Comparison of ENCODE assay signal across 14 cellular contexts in the genomic region with DNA sequence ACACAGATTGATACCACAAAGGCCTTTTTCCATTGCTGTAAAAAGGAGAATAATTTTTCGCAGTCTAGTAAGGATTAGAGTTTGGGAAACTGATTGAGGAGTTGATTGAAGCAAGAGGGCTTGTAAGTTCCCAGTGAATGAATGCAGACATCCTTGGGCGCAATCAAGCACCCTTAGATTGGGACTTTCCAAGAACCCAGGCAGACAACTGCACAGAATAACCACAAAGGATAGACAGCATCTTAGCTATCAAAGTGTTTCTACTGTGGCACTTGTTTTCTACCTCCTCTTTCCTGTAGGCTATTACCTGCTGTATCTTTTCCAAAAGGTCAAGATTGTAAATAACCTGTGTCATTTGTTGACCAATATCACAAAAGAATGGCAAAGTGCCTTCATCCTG. TPM values are rescaled to one million over a fixed set of nuclear protein-coding genes. Genes with fewer than 3 reads are reported as not detected.
DNase-seq lines count a peak whose midpoint lies in the region; ATAC-seq and TF ChIP-seq lines count a peak whose summit lies in the region.
"Had no signal": no experiment of that assay in that cellular context is flagged by ENCODE, and none has a peak within 500 bp of the region (broad histone marks: within the 10 kb centered on the region; RNA-seq: fewer than 3 reads in every experiment).

No MANE protein-coding gene starts in this region.

- ATAC-seq in upper lobe of right lung (no peak), GM21619 (IDR thresholded peaks at IDR 0.05; ENCODE audit: unreplicated experiment) (no peak)

- H3K4me1 ChIP-seq in effector memory CD4-positive, alpha-beta T cell (ENCODE audit: control insufficient read depth, insufficient read depth, low read length, poor library complexity, severe bottlenecking): peaks cover 16% of the 10 kb centered on the region
- peaks cover 12% of the 10 kb centered on the region for H3K4me1 ChIP-seq in upper lobe of right lung

- intact Hi-C loops in upper lobe of right lung (cut with DNase I): no loop called here

- no peak for TF ChIP-seq CTCF in upper lobe of right lung (IDR thresholded peaks at IDR 0.05)

- DNase-seq in stimulated activated CD4-positive, alpha-beta T cell treated with anti-CD3 and anti-CD28 coated beads, Interleukin-4, amount 100 ng/mL, for 24 hours: peak; percentile 28
- no peak for DNase-seq in stimulated activated CD4-positive, alpha-beta T cell treated with anti-CD3 and anti-CD28 coated beads, Interleukin-2, amount 100 ng/mL, for 48 hours
- DNase-seq in T-helper 22 cell (ENCODE audit: low read depth) (peak; percentile 16), upper lobe of right lung (no peak), GM03348 (ENCODE audit: low spot score) (no peak), NCI-H510A (lab: John Stamatoyannopoulos, UW) (no peak)
- DNase-seq in effector memory CD4-positive, alpha-beta T cell: peak in 2 of 3 donors; percentile 17 to 27
- DNase-seq: DMS79 treated with DMSO at 0.1 percent for 48 hours, KBM-7, NCI-H146, NCI-H446 treated with DMSO at 0.1 percent for 48 hours, T1000, upper lobe of left lung had no signal

- peak overlapping the region; percentile 64 for H3K27ac ChIP-seq in effector memory CD4-positive, alpha-beta T cell (ENCODE audit: insufficient read depth, low read length, poor library complexity, severe bottlenecking)
- no peak overlapping the region for H3K27ac ChIP-seq in upper lobe of right lung

- H3K4me3 ChIP-seq in effector memory CD4-positive, alpha-beta T cell (ENCODE audit: insufficient read depth, low read depth, low read length, poor library complexity, severe bottlenecking): no peak overlapping the region
- H3K4me3 ChIP-seq in upper lobe of right lung: no peak overlapping the region
- H3K4me3 ChIP-seq: upper lobe of left lung had no signal

- no peaks in the 10 kb centered on the region for H3K36me3 ChIP-seq in effector memory CD4-positive, alpha-beta T cell (ENCODE audit: control insufficient read depth, insufficient read depth, low read length)
- peaks cover 19% of the 10 kb centered on the region for H3K36me3 ChIP-seq in upper lobe of right lung

- no peaks in the 10 kb centered on the region for H3K9me3 ChIP-seq in effector memory CD4-positive, alpha-beta T cell (ENCODE audit: control insufficient read depth, low read length)
- no peaks in the 10 kb centered on the region for H3K9me3 ChIP-seq in upper lobe of right lung
- H3K9me3 ChIP-seq: upper lobe of left lung had no signal

- no peaks in the 10 kb centered on the region for H3K27me3 ChIP-seq in effector memory CD4-positive, alpha-beta T cell (replicated peaks; ENCODE audit: control insufficient read depth, insufficient read depth, low read length, poor library complexity, severe bottlenecking)
- H3K27me3 ChIP-seq in upper lobe of right lung: no peaks in the 10 kb centered on the region
- H3K27me3 ChIP-seq: upper lobe of left lung had no signal

RNA-seq across cellular contexts. Expression of gene COX18, which starts 2.6 kb away (rescaled TPM):
- total RNA-seq in upper lobe of right lung: 13.2 TPM

Comparison
In these comparisons a context has a peak if more than half of its experiments do, and no peak if none do; other contexts are left out.
1. DNase-seq: peak in stimulated activated CD4-positive, alpha-beta T cell treated with anti-CD3 and anti-CD28 coated beads, Interleukin-4, amount 100 ng/mL, for 24 hours (single experiment), T-helper 22 cell (single experiment) and effector memory CD4-positive, alpha-beta T cell (2 of 3); none in stimulated activated CD4-positive, alpha-beta T cell treated with anti-CD3 and anti-CD28 coated beads, Interleukin-2, amount 100 ng/mL, for 48 hours (0 of 2), upper lobe of right lung (single experiment), GM03348 (single experiment) and NCI-H510A (single experiment).